1 cellular context compared by ENCODE assay signal in genomic region chr2:239114119-239114581, GRCh38.
TF ChIP-seq lines count a peak whose summit lies in the region.

No MANE protein-coding gene starts in this region.

TF ChIP-seq in GM23338, 12 proteins besides CTCF, POLR2A, EP300 and RAD21 (continued from another document):
- TF ChIP-seq CREB1 (CRISPR knock-in tag; IDR thresholded peaks at IDR 0.05; ENCODE audit: low read depth) (no peak), REST (IDR thresholded peaks at IDR 0.05; ENCODE audit: unreplicated experiment) (no peak), NANOG (IDR thresholded peaks at IDR 0.05; ENCODE audit: borderline replicate concordance) (no peak), JUNB (IDR thresholded peaks at IDR 0.05; ENCODE audit: unreplicated experiment) (no peak)
